10 cellular contexts compared by ENCODE assay signal in the genomic region with DNA sequence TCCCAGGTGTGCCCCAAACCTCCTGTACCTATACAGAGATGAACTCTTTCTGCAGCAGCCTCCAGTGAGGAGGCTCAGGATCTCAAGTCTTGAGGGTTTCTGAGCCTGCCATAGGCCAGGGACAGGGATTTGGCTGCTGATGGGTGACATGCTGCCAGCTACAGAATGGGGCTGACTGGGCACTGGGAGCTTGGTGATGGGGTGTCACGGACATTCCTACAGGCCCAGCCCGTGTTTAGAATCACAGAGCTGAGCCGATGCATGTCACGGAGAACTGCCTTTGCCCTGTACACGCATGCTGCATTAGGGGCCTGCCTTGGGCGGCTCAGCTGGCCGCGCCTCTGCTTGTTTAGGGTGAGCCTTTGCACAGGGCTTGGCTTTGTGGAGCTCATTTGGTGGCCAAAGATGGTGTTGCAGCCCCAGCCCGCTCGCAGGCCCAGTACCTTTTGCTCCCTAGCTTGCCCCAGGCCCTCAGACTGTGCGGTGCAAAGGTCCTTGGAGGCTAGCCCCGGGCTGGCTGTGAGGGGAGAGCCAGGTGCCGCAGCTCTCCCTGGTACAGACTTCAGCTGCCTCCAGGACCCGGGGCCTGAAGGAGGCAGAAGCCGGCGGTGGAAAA.
DNase-seq lines count a peak whose midpoint lies in the region; ATAC-seq, FAIRE-seq and TF ChIP-seq lines count a peak whose summit lies in the region.
"Had no signal": no experiment of that assay in that cellular context is flagged by ENCODE, and none has a peak within 500 bp of the region (broad histone marks: within the 10 kb centered on the region; RNA-seq: fewer than 3 reads in every experiment).

No MANE protein-coding gene starts in this region.

- H3K4ac ChIP-seq in H1 (replicated peaks; ENCODE audit: insufficient read length, low read depth, low read length) (peak overlapping the region; percentile 35), mesendoderm (ENCODE audit: low read depth, low read length) (peak overlapping the region; percentile 7)

- H3K18ac ChIP-seq in H1 (ENCODE audit: extremely low read depth, low read length) (peak overlapping the region; percentile 82), mesendoderm (ENCODE audit: low read length) (peak overlapping the region; percentile 13)

- no peak overlapping the region for H3K14ac ChIP-seq in H1 (ENCODE audit: insufficient read length)

- H3K23ac ChIP-seq in H1 (ENCODE audit: insufficient read length) (no peak overlapping the region), mesendoderm (ENCODE audit: low read length) (peak overlapping the region; percentile 6)

- peak overlapping the region; percentile 22 for H4K91ac ChIP-seq in H1 (replicated peaks; ENCODE audit: insufficient read length, low read length)

- H4K20me1 ChIP-seq in H1 (replicated peaks in 1 of 2; ENCODE audit: control insufficient read depth in 1 of 2, insufficient read depth in 2 of 2, low read length in 2 of 2) (peaks cover 4 to 14% of the 10 kb centered on the region in 2 experiments), mammary epithelial cell (ENCODE audit: insufficient read depth, low read length) (peaks cover 2% of the 10 kb centered on the region)

- H3K4me1 ChIP-seq in right atrium auricular region, result peaks cover 0 to 43% of the 10 kb centered on the region in 2 donors
- H3K4me1 ChIP-seq in H1 (replicated peaks in 1 of 4; ENCODE audit: control insufficient read depth in 3 of 4, insufficient read depth in 4 of 4, low read length in 3 of 4), result peaks cover 11 to 47% (median 28%) of the 10 kb centered on the region in 4 experiments
- peaks cover 8% of the 10 kb centered on the region for H3K4me1 ChIP-seq in mesendoderm (ENCODE audit: control insufficient read depth, low read depth, low read length)
- peaks cover 20% of the 10 kb centered on the region for H3K4me1 ChIP-seq in vagina
- no peaks in the 10 kb centered on the region for H3K4me1 ChIP-seq in mammary epithelial cell (ENCODE audit: insufficient read depth, low read length)

- POLR2A ChIA-PET in H1 (lab: Charles Lee; ENCODE audit: partially characterized antibody), result interaction anchor here (0.7 to 12.6 kb wide), 14 partner anchors 9 to 109 kb away, joined by 3 to 237 read pairs (median 4); partner anchors contain the start of gene BTBD16

- peak overlapping the region; percentile 70 for H3K56ac ChIP-seq in H1 (replicated peaks; ENCODE audit: insufficient read length, low read depth, low read length)
- H3K56ac ChIP-seq in mesendoderm (ENCODE audit: low read length), result peak overlapping the region; percentile 87

- H2BK12ac ChIP-seq in H1 (ENCODE audit: low read depth, low read length), result peak overlapping the region; percentile 77; the same call in 1 of the 2 replicates

- peak overlapping the region; percentile 41 to 91 (median 70); a peak in 6 of 7 replicates for H3K9ac ChIP-seq in H1 (replicated peaks in 1 of 4; ENCODE audit: extremely low read depth in 1 of 4, low read depth in 3 of 4, low read length in 3 of 4)
- H3K9ac ChIP-seq in mesendoderm (ENCODE audit: low read length), result peak overlapping the region; percentile 81
- no peak overlapping the region for H3K9ac ChIP-seq in mammary epithelial cell (ENCODE audit: insufficient read depth, low read length)

- CTCF ChIA-PET in H1 (lab: Charles Lee; ENCODE audit: partially characterized antibody), result interaction anchor here (0.5 to 4.1 kb wide), 19 partner anchors 9 to 270 kb away, joined by 3 to 36 read pairs (median 4); no protein-coding TSS in a partner anchor
- CTCF ChIA-PET in mammary epithelial cell (lab: Charles Lee; ENCODE audit: low non-redundant PET), result no interaction called here

- TF ChIP-seq RAD21 in H1 (IDR thresholded peaks at IDR 0.05 in 1 of 2, conservative IDR thresholded peaks at IDR 0.05 in 1 of 2; ENCODE audit: low read depth in 2 of 2, low read length in 2 of 2), result no peak

- H3K79me2 ChIP-seq in H1 (ENCODE audit: control insufficient read depth in 1 of 2, insufficient read depth in 2 of 2, low read length in 2 of 2) (peaks cover 6 to 38% of the 10 kb centered on the region in 2 experiments; a peak in 3 of 4 replicates), mesendoderm (ENCODE audit: control insufficient read depth, insufficient read depth, low read length) (peaks cover 12% of the 10 kb centered on the region), mammary epithelial cell (ENCODE audit: insufficient read depth, low read length) (peaks cover 8% of the 10 kb centered on the region)

- in situ Hi-C loops in mammary epithelial cell (cut with MboI; ENCODE audit: low sequenced_read_pairs in 2 of 2), result no loop called here

- peaks cover 12% of the 10 kb centered on the region for H3K23me2 ChIP-seq in H1 (ENCODE audit: low read depth, low read length)

- H3K9me3 ChIP-seq in right atrium auricular region, result no peaks in the 10 kb centered on the region
- H3K9me3 ChIP-seq in H1 (ENCODE audit: insufficient read depth in 2 of 2, low read depth in 1 of 2, low read length in 1 of 2), result no peaks in the 10 kb centered on the region
- H3K9me3 ChIP-seq in vagina, result no peaks in the 10 kb centered on the region
- no peaks in the 10 kb centered on the region for H3K9me3 ChIP-seq in mammary epithelial cell (replicated peaks; ENCODE audit: insufficient read depth, low read length)

- no peak overlapping the region for H2BK20ac ChIP-seq in H1 (ENCODE audit: low read length)

- H3K4me2 ChIP-seq in H1 (ENCODE audit: insufficient read depth in 1 of 2, low read depth in 2 of 2, low read length in 2 of 2) (peak overlapping the region; percentile 95 to 98), mesendoderm (ENCODE audit: low read length) (peak overlapping the region; percentile 79), mammary epithelial cell (ENCODE audit: insufficient read depth, low read depth, low read length) (no peak overlapping the region)

- no peak for FAIRE-seq in H1 (lab: Jason Lieb, UNC)

- TF ChIP-seq CTCF in right atrium auricular region (IDR thresholded peaks at IDR 0.05) (no peak), H1 (IDR thresholded peaks at IDR 0.05; ENCODE audit: control extremely low read depth in 1 of 3, insufficient read depth in 1 of 3, low read depth in 1 of 3, low read length in 3 of 3) (peak; percentile 35 to 47 (median 38)), vagina (IDR thresholded peaks at IDR 0.05) (no peak), mammary epithelial cell (conservative IDR thresholded peaks at IDR 0.05 in 1 of 2, IDR thresholded peaks at IDR 0.05 in 1 of 2; ENCODE audit: extremely low read depth in 1 of 2, insufficient read depth in 1 of 2, low read depth in 1 of 2, low read length in 2 of 2) (no peak)

- H2BK5ac ChIP-seq in H1 (ENCODE audit: low read depth, low read length), result peak overlapping the region; percentile 97
- H2BK5ac ChIP-seq in mesendoderm (ENCODE audit: low read length), result peak overlapping the region; percentile 34

- dilution Hi-C loops in mammary epithelial cell (cut with HindIII; ENCODE audit: low sequenced_read_pairs), result no loop called here

- peak overlapping the region; percentile 24 for H2BK120ac ChIP-seq in H1 (replicated peaks; ENCODE audit: low read depth, low read length)
- no peak overlapping the region for H2BK120ac ChIP-seq in mesendoderm (ENCODE audit: low read depth, low read length)

- WGBS in H1 (ENCODE audit: extremely low coverage in 1 of 2, insufficient coverage in 1 of 2, insufficient read length in 1 of 2, insufficient replicate concordance in 2 of 2, low coverage in 1 of 2, low lambda C conversion rate in 2 of 2, missing lambda C conversion rate in 1 of 2), 2 experiments, result 33% methylated on average over 16 of the region's 16 CpGs; no CpG with 5 or more reads in 1 of the 2 experiments
- WGBS in mesendoderm (ENCODE audit: extremely low coverage, insufficient coverage, low lambda C conversion rate), result no CpG with 5 or more reads among the region's 16 CpGs
- WGBS in mammary epithelial cell (ENCODE audit: low coverage, missing lambda C conversion rate), result 97% methylated on average over 12 of the region's 16 CpGs

- TF ChIP-seq POLR2A in H1 (IDR thresholded peaks at IDR 0.05; ENCODE audit: control extremely low read depth in 1 of 2, low read depth in 2 of 2, low read length in 2 of 2) (no peak; a peak in 1 of 3 replicates), vagina (IDR thresholded peaks at IDR 0.05) (no peak)

- H3K27me3 ChIP-seq in right atrium auricular region (no peaks in the 10 kb centered on the region), H1 (replicated peaks in 1 of 4; ENCODE audit: control insufficient read depth in 3 of 4, extremely low read depth in 1 of 4, insufficient read depth in 3 of 4, low read length in 3 of 4) (peaks cover 0 to 2% (median 0%) of the 10 kb centered on the region in 4 experiments; a peak in 1 of 7 replicates), mesendoderm (ENCODE audit: insufficient read depth, low read length, poor library complexity) (no peaks in the 10 kb centered on the region), vagina (no peaks in the 10 kb centered on the region), mammary epithelial cell (ENCODE audit: insufficient read depth, low read length) (no peaks in the 10 kb centered on the region)

- peak overlapping the region in 1 of 2 donors; percentile 71 for H3K27ac ChIP-seq in right atrium auricular region
- peak overlapping the region; percentile 84 for H3K27ac ChIP-seq in H1 (ENCODE audit: low read depth, low read length)
- peak overlapping the region; percentile 73 for H3K27ac ChIP-seq in mesendoderm (ENCODE audit: low read depth, low read length)
- no peak overlapping the region for H3K27ac ChIP-seq in vagina
- H3K27ac ChIP-seq in mammary epithelial cell (ENCODE audit: insufficient read depth, low read depth, low read length), result no peak overlapping the region

- peaks cover 19% of the 10 kb centered on the region for H3K36me3 ChIP-seq in right atrium auricular region
- H3K36me3 ChIP-seq in H1 (ENCODE audit: control insufficient read depth in 2 of 4, insufficient read depth in 4 of 4, low read length in 3 of 4), result peaks cover 0 to 3% (median 0%) of the 10 kb centered on the region in 4 experiments; a peak in 1 of 8 replicates
- no peaks in the 10 kb centered on the region for H3K36me3 ChIP-seq in mesendoderm (ENCODE audit: control insufficient read depth, insufficient read depth, low read length)
- H3K36me3 ChIP-seq in vagina, result no peaks in the 10 kb centered on the region
- H3K36me3 ChIP-seq in mammary epithelial cell (ENCODE audit: insufficient read depth, low read length), result peaks cover 2% of the 10 kb centered on the region

- no peak for TF ChIP-seq EP300 in H1 (IDR thresholded peaks at IDR 0.05; ENCODE audit: borderline replicate concordance in 1 of 2, low read depth in 2 of 2, low read length in 2 of 2)

- DNase-seq in Right ventricle myocardium inferior (ENCODE audit: missing footprints), result no peak
- no peak for DNase-seq in right atrium auricular region (ENCODE audit: low spot score)
- DNase-seq in H1 (ENCODE audit: low read depth in 1 of 2, low spot score in 2 of 2), result no peak
- no peak for DNase-seq in mesendoderm
- DNase-seq in vagina (ENCODE audit: extremely low spot score in 2 of 2), result no peak
- DNase-seq in NCI-H2196 treated with DMSO at 0.1 percent for 48 hours (lab: John Stamatoyannopoulos, UW; ENCODE audit: unreplicated experiment), result no peak
- DNase-seq in activated CD4-positive, alpha-beta T cell treated with anti-CD3 and anti-CD28 coated beads, Interleukin-2, amount 50 U/mL, for 4 hours, result no peak
- DNase-seq in mammary epithelial cell, result no peak
- DNase-seq: CD4-positive, alpha-beta memory T cell; NCI-H1694 treated with DMSO at 0.1 percent for 48 hours had no signal

- ATAC-seq in Right ventricle myocardium inferior, result peak; percentile 68

- peaks cover 18% of the 10 kb centered on the region for H3K79me1 ChIP-seq in H1 (ENCODE audit: low read depth, low read length)
- H3K79me1 ChIP-seq in mesendoderm (ENCODE audit: low read length), result peaks cover 13% of the 10 kb centered on the region

- 0 out of 2 replicates have a peak overlapping the region, but pooled peaks have one; percentile 32 for H2BK15ac ChIP-seq in H1 (ENCODE audit: low read length)
- no peak overlapping the region for H2BK15ac ChIP-seq in mesendoderm (replicated peaks; ENCODE audit: low read depth)

- peak overlapping the region; percentile 89 for H4K8ac ChIP-seq in H1 (ENCODE audit: extremely low read depth, insufficient read depth, low read length)
- H4K8ac ChIP-seq in mesendoderm (ENCODE audit: low read depth, low read length), result no peak overlapping the region

- intact Hi-C loops in Right ventricle myocardium inferior (cut with DNase I), result no loop called here
- intact Hi-C loops in vagina (cut with DNase I), result no loop called here
- intact Hi-C loops in mammary epithelial cell (cut with micrococcal nuclease), result no loop called here

- no TSS peak for BruUV-seq in mammary epithelial cell (replicated peaks; lab: Mats Ljungman, UMichigan)

- H3K4me3 ChIP-seq in right atrium auricular region (peak overlapping the region in 1 of 2 donors; percentile 42), H1 (ENCODE audit: extremely low read depth in 1 of 4, insufficient read depth in 2 of 4, low read depth in 3 of 4, low read length in 4 of 4) (peak overlapping the region; percentile 73 to 87 (median 84)), mesendoderm (ENCODE audit: low read length) (peak overlapping the region; percentile 9), vagina (peak overlapping the region; percentile 42 to 54), mammary epithelial cell (replicated peaks in 1 of 3; ENCODE audit: insufficient read depth in 1 of 3, low read depth in 2 of 3, low read length in 3 of 3) (no peak overlapping the region)

- no peak overlapping the region for H2AFZ ChIP-seq in H1 (ENCODE audit: low read length)
- no peak overlapping the region for H2AFZ ChIP-seq in mammary epithelial cell (ENCODE audit: low read depth, low read length)

- H4K5ac ChIP-seq in H1 (ENCODE audit: insufficient read length, low read depth, low read length) (peak overlapping the region; percentile 41), mesendoderm (ENCODE audit: low read length) (no peak overlapping the region)

- H2AK5ac ChIP-seq in H1 (ENCODE audit: low read depth, low read length), result 0 out of 2 replicates have a peak overlapping the region, but pooled peaks have one; percentile 43
- H2AK5ac ChIP-seq in mesendoderm (ENCODE audit: low read length), result no peak overlapping the region

Comparison
In these comparisons a context has a peak if more than half of its experiments do, and no peak if none do; other contexts are left out.
1. H3K27ac ChIP-seq: peak in H1 (single experiment) and mesendoderm (single experiment); none in vagina (single experiment) and mammary epithelial cell (single experiment).
2. H3K4me3 ChIP-seq: peak in H1 (4 of 4), mesendoderm (single experiment) and vagina (2 of 2); none in mammary epithelial cell (0 of 3).
3. CTCF ChIP-seq: peak in H1 (3 of 3); none in right atrium auricular region (0 of 2), vagina (0 of 3) and mammary epithelial cell (0 of 2).